23 cellular contexts compared by ENCODE assay signal in the genomic region with DNA sequence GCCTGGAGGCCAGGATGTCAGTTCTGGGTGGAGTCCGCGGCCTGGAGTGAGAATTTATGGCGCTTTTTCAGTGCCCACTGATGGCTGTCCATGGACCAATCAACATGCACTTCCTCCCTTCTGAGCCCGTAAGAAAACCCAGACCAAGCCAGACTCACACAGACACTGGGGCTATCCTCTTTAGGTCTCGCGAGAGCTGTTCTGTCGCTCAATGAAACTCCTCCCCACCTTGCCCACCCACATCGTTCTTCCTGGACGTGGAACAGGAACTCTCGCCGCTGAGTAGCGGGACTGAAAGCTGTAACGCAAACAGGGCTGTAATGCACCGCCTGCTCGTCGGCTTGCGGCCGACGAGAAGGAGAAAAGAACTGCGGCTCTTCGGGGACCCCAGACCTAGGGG.
"Had no signal": no experiment of that assay in that cellular context is flagged by ENCODE, and none has a peak within 500 bp of the region (broad histone marks: within the 10 kb centered on the region; RNA-seq: fewer than 3 reads in every experiment).

No MANE protein-coding gene starts in this region.

- H3K4me1 ChIP-seq: gastrocnemius medialis, pancreas, right atrium auricular region, suprapubic skin, thyroid gland had no signal

- DNase-seq: dorsolateral prefrontal cortex; effector CD4-positive, alpha-beta T cell; foreskin fibroblast; gastrocnemius medialis; natural killer cell; stimulated activated CD4-positive, alpha-beta T cell treated with anti-CD3 and anti-CD28 coated beads, Interleukin-12 subunit alpha, Interleukin-12 subunit beta, amount 100 ng/mL, for 4 hours; stimulated activated CD4-positive, alpha-beta T cell treated with anti-CD3 and anti-CD28 coated beads, Interleukin-1b, Interleukin-23, amount 100 ng/mL, for 48 hours; stimulated activated CD4-positive, alpha-beta T cell treated with anti-CD3 and anti-CD28 coated beads, Interleukin-4, amount 100 ng/mL, for 1 hour; stimulated activated CD8-positive, alpha-beta memory T cell treated with anti-CD3 and anti-CD28 coated beads, Interleukin-4, amount 100 ng/mL, for 48 hours; stimulated activated naive CD4-positive, alpha-beta T cell; stimulated activated naive CD8-positive, alpha-beta T cell treated with anti-CD3 and anti-CD28 coated beads, Interleukin-15, amount 100 ng/mL, for 72 hours; thyroid gland; trophoblast cell had no signal

- H3K27me3 ChIP-seq: dorsolateral prefrontal cortex, gastrocnemius medialis, neutrophil, pancreas, right atrium auricular region, suprapubic skin, thyroid gland had no signal

- H3K36me3 ChIP-seq: gastrocnemius medialis, neutrophil, pancreas, right atrium auricular region, suprapubic skin, thyroid gland had no signal

- H3K27ac ChIP-seq: dorsolateral prefrontal cortex, epithelial cell of prostate, gastrocnemius medialis, neutrophil, pancreas, right atrium auricular region, suprapubic skin, thyroid gland had no signal

- FAIRE-seq: colon, keratinocyte, pancreas had no signal

- ATAC-seq: gastrocnemius medialis; left lobe of liver; pancreas; stimulated activated naive CD8-positive, alpha-beta T cell treated with anti-CD3 and anti-CD28 coated beads, Interleukin-15, amount 100 ng/mL, for 72 hours had no signal

- H3K9me3 ChIP-seq: gastrocnemius medialis, neutrophil, right atrium auricular region, thyroid gland had no signal

- H3K4me3 ChIP-seq: dorsolateral prefrontal cortex, gastrocnemius medialis, lung, pancreas, right atrium auricular region, smooth muscle cell, suprapubic skin, thyroid gland had no signal

- H3K4me2 ChIP-seq: smooth muscle cell had no signal
